ENCODE assay signal across 13 cellular contexts in the genomic region with DNA sequence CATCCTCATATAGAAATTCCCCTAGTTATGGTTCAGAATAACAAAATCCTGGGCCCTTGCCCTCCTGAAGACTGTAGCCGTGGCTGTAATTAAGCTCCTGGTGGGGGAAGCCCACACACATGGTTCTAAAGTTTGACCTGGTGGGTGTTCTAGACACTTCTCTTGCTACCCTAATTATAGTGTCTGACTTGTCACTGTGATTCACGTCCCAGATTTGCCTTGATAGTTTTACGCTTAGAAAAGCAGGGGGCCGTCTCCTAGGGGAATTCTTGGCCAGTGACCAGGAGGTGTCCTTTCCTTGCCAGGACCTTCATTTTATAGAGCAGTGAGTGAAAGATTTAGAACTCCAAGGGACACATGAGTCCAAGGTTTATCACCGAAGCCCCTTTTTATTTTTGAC. TPM values are rescaled to one million over a fixed set of nuclear protein-coding genes. Genes with fewer than 3 reads are reported as not detected.
DNase-seq lines count a peak whose midpoint lies in the region; ATAC-seq and TF ChIP-seq lines count a peak whose summit lies in the region.
"Had no signal": no experiment of that assay in that cellular context is flagged by ENCODE, and none has a peak within 500 bp of the region (broad histone marks: within the 10 kb centered on the region; RNA-seq: fewer than 3 reads in every experiment).

No MANE protein-coding gene starts in this region.

- WGBS in testis, 2 donors, result 41 to 45% methylated on average over 5 of the region's 5 CpGs

- POLR2A ChIA-PET in activated CD4-positive, alpha-beta T cell treated with anti-CD3 and anti-CD28 coated beads for 36 hours (lab: Charles Lee), result interaction anchor here (1.3 kb wide), 1 partner anchor 9 kb away, joined by 3 read pairs; no protein-coding TSS in a partner anchor

- no peak overlapping the region for H3K27ac ChIP-seq in testis

- H3K4me1 Mint-ChIP-seq in activated CD4-positive, alpha-beta T cell treated with anti-CD3 and anti-CD28 coated beads for 36 hours, result peaks cover 3% of the 10 kb centered on the region
- H3K4me1 Mint-ChIP-seq in chondrocyte (ENCODE audit: low read depth), result peaks cover 19% of the 10 kb centered on the region
- H3K4me1 Mint-ChIP-seq in stimulated activated memory B cell treated with anti-CD40 and anti-IgM and Interleukin-4, amounts not matched to agents 10 μg/mL and 1 μg/mL and 100 μg/mL, for 72 hours, result peaks cover 35% of the 10 kb centered on the region

- no peaks in the 10 kb centered on the region for H3K4me1 ChIP-seq in testis
- H3K4me1 ChIP-seq in BE2C, result peaks cover 7% of the 10 kb centered on the region; the same call in 1 of the 2 replicates

- no peaks in the 10 kb centered on the region for H3K9me3 Mint-ChIP-seq in activated CD4-positive, alpha-beta T cell treated with anti-CD3 and anti-CD28 coated beads for 36 hours (ENCODE audit: low read depth)
- no peaks in the 10 kb centered on the region for H3K9me3 Mint-ChIP-seq in chondrocyte (ENCODE audit: low read depth)
- H3K9me3 Mint-ChIP-seq in stimulated activated memory B cell treated with anti-CD40 and anti-IgM and Interleukin-4, amounts not matched to agents 10 μg/mL and 1 μg/mL and 100 μg/mL, for 72 hours, result no peaks in the 10 kb centered on the region
- H3K9me3 Mint-ChIP-seq: activated naive CD4-positive, alpha-beta T cell treated with anti-CD3 and anti-CD28 coated beads, Interleukin-2, amount 50 U/mL, for 24 hours; naive thymus-derived CD8-positive, alpha-beta T cell had no signal

- no peak for ATAC-seq in activated CD4-positive, alpha-beta T cell treated with anti-CD3 and anti-CD28 coated beads for 36 hours
- peak; percentile 20 for ATAC-seq in HG03095 (IDR thresholded peaks at IDR 0.05; ENCODE audit: unreplicated experiment)
- ATAC-seq in stimulated activated memory B cell treated with anti-CD40 and anti-IgM and Interleukin-4, amounts not matched to agents 10 μg/mL and 1 μg/mL and 100 μg/mL, for 72 hours, result peak; percentile 72

- H3K36me3 ChIP-seq in testis (ENCODE audit: low read depth, missing control alignments) (no peaks in the 10 kb centered on the region), BE2C (peaks cover 47% of the 10 kb centered on the region)

- CTCF ChIA-PET in activated CD4-positive, alpha-beta T cell treated with anti-CD3 and anti-CD28 coated beads for 36 hours (lab: Charles Lee), result interaction anchor here (0.8 kb wide), 1 partner anchor 25 kb away, joined by 3 read pairs; no protein-coding TSS in a partner anchor

- no peaks in the 10 kb centered on the region for H3K27me3 Mint-ChIP-seq in activated CD4-positive, alpha-beta T cell treated with anti-CD3 and anti-CD28 coated beads for 36 hours
- H3K27me3 Mint-ChIP-seq in chondrocyte (ENCODE audit: low read depth), result no peaks in the 10 kb centered on the region
- no peaks in the 10 kb centered on the region for H3K27me3 Mint-ChIP-seq in stimulated activated memory B cell treated with anti-CD40 and anti-IgM and Interleukin-4, amounts not matched to agents 10 μg/mL and 1 μg/mL and 100 μg/mL, for 72 hours
- H3K27me3 Mint-ChIP-seq: activated naive CD4-positive, alpha-beta T cell treated with anti-CD3 and anti-CD28 coated beads, Interleukin-2, amount 50 U/mL, for 24 hours; naive thymus-derived CD8-positive, alpha-beta T cell had no signal

- H3K9me3 ChIP-seq in testis (no peaks in the 10 kb centered on the region), BE2C (no peaks in the 10 kb centered on the region)

- H3K4me3 Mint-ChIP-seq in activated CD4-positive, alpha-beta T cell treated with anti-CD3 and anti-CD28 coated beads for 36 hours, result no peak overlapping the region
- no peak overlapping the region for H3K4me3 Mint-ChIP-seq in chondrocyte (ENCODE audit: unreplicated experiment)
- peak overlapping the region; percentile 42 for H3K4me3 Mint-ChIP-seq in stimulated activated memory B cell treated with anti-CD40 and anti-IgM and Interleukin-4, amounts not matched to agents 10 μg/mL and 1 μg/mL and 100 μg/mL, for 72 hours
- H3K4me3 Mint-ChIP-seq: activated naive CD4-positive, alpha-beta T cell treated with anti-CD3 and anti-CD28 coated beads, Interleukin-2, amount 50 U/mL, for 24 hours had no signal

- H3K27me3 ChIP-seq in testis (no peaks in the 10 kb centered on the region), BE2C (no peaks in the 10 kb centered on the region)

- no peak for TF ChIP-seq POLR2A in testis (IDR thresholded peaks at IDR 0.05)

- DNase-seq in activated CD4-positive, alpha-beta T cell treated with anti-CD3 and anti-CD28 coated beads for 36 hours, result no peak
- no peak for DNase-seq in activated CD4-positive, alpha-beta T cell treated with anti-CD3 and anti-CD28 coated beads for 1 hour
- DNase-seq in chondrocyte (ENCODE audit: low spot score), result no peak
- no peak for DNase-seq in testis
- DNase-seq in BE2C, result no peak
- DNase-seq in DMS153 treated with DMSO at 0.1 percent for 48 hours (lab: John Stamatoyannopoulos, UW; ENCODE audit: unreplicated experiment), result no peak
- DNase-seq: GF-D8; IMR-90; naive thymus-derived CD8-positive, alpha-beta T cell; NCI-H2171 had no signal

- H3K27ac Mint-ChIP-seq in activated CD4-positive, alpha-beta T cell treated with anti-CD3 and anti-CD28 coated beads for 36 hours, result peak overlapping the region; percentile 59
- peak overlapping the region; percentile 69 for H3K27ac Mint-ChIP-seq in chondrocyte (ENCODE audit: unreplicated experiment)
- H3K27ac Mint-ChIP-seq in stimulated activated memory B cell treated with anti-CD40 and anti-IgM and Interleukin-4, amounts not matched to agents 10 μg/mL and 1 μg/mL and 100 μg/mL, for 72 hours, result peak overlapping the region; percentile 89
- H3K27ac Mint-ChIP-seq: activated naive CD4-positive, alpha-beta T cell treated with anti-CD3 and anti-CD28 coated beads, Interleukin-2, amount 50 U/mL, for 24 hours had no signal

- H3K4me3 ChIP-seq in testis (no peak overlapping the region), BE2C (ENCODE audit: low read depth, low read length) (no peak overlapping the region)

- peaks cover 50% of the 10 kb centered on the region for H3K36me3 Mint-ChIP-seq in activated CD4-positive, alpha-beta T cell treated with anti-CD3 and anti-CD28 coated beads for 36 hours (ENCODE audit: low read depth)
- H3K36me3 Mint-ChIP-seq in chondrocyte (ENCODE audit: low read depth), result peaks cover 33% of the 10 kb centered on the region
- H3K36me3 Mint-ChIP-seq in stimulated activated memory B cell treated with anti-CD40 and anti-IgM and Interleukin-4, amounts not matched to agents 10 μg/mL and 1 μg/mL and 100 μg/mL, for 72 hours, result peaks cover 46% of the 10 kb centered on the region

- intact Hi-C loops in activated CD4-positive, alpha-beta T cell treated with anti-CD3 and anti-CD28 coated beads for 36 hours (cut with DNase I, micrococcal nuclease), result no loop called here
- intact Hi-C loops in testis (cut with DNase I; ENCODE audit: low total_unique reads), result no loop called here

- TF ChIP-seq CTCF in chondrocyte (IDR thresholded peaks at IDR 0.05) (no peak), testis (IDR thresholded peaks at IDR 0.05) (no peak), BE2C (IDR thresholded peaks at IDR 0.05; ENCODE audit: low read depth, low read length) (no peak)

RNA-seq across cellular contexts. Expression of a gene that starts 8.9 kb away (rescaled TPM):
- total RNA-seq in activated CD4-positive, alpha-beta T cell treated with anti-CD3 and anti-CD28 coated beads for 36 hours, result 10 to 100 TPM; 54.1 to 69.1 TPM
- total RNA-seq in chondrocyte, result 107 to 166 TPM (median 110 TPM) in 3 replicates
- total RNA-seq in testis, result 10 to 100 TPM; 64.8 to 73.9 TPM
- 81.9 TPM for polyA plus RNA-seq in testis (ENCODE audit: insufficient read depth, low read depth, low replicate concordance)
- polyA plus RNA-seq in BE2C (2012; ENCODE audit: insufficient read depth, insufficient read length, low read depth), result 78.9 TPM

RNA-seq across cellular contexts. Expression of a gene that starts 9.8 kb away (rescaled TPM):
- total RNA-seq in activated CD4-positive, alpha-beta T cell treated with anti-CD3 and anti-CD28 coated beads for 36 hours, result 10 to 100 TPM; 12.5 to 14.5 TPM
- 14.0 to 31.8 TPM (median 16.3 TPM) in 3 replicates for total RNA-seq in chondrocyte
- total RNA-seq in testis, result 100 to 1,000 TPM; 227 to 294 TPM
- polyA plus RNA-seq in testis (ENCODE audit: insufficient read depth, low read depth, low replicate concordance), result 784 TPM
- 40.9 TPM for polyA plus RNA-seq in BE2C (2012; ENCODE audit: insufficient read depth, insufficient read length, low read depth)

RNA-seq across cellular contexts. Expression of a gene that starts 29.7 kb away (rescaled TPM):
- 100 to 1,000 TPM; 305 to 406 TPM for total RNA-seq in activated CD4-positive, alpha-beta T cell treated with anti-CD3 and anti-CD28 coated beads for 36 hours
- total RNA-seq in chondrocyte, result 473 to 494 TPM (median 478 TPM) in 3 replicates
- total RNA-seq in testis, result 100 to 1,000 TPM; 220 to 262 TPM
- 297 TPM for polyA plus RNA-seq in testis (ENCODE audit: insufficient read depth, low read depth, low replicate concordance)
- 1,823 TPM for polyA plus RNA-seq in BE2C (2012; ENCODE audit: insufficient read depth, insufficient read length, low read depth)

RNA-seq across cellular contexts. Expression of a gene that starts 36.7 kb away (rescaled TPM):
- under 1 TPM; 0.40 to 0.46 TPM for total RNA-seq in activated CD4-positive, alpha-beta T cell treated with anti-CD3 and anti-CD28 coated beads for 36 hours
- total RNA-seq in chondrocyte (180 to 235 TPM (median 182 TPM) in 3 replicates), testis (10 to 100 TPM; 29.2 to 50.7 TPM)
- polyA plus RNA-seq in testis (ENCODE audit: insufficient read depth, low read depth, low replicate concordance), result 35.9 TPM
- 295 TPM for polyA plus RNA-seq in BE2C (2012; ENCODE audit: insufficient read depth, insufficient read length, low read depth)

RNA-seq across cellular contexts. Expression of a gene that starts 44.9 kb away (rescaled TPM):
- 10 to 100 TPM; 10.6 to 12.7 TPM for total RNA-seq in activated CD4-positive, alpha-beta T cell treated with anti-CD3 and anti-CD28 coated beads for 36 hours
- 1.2 to 1.9 TPM (median 1.3 TPM) in 3 replicates for total RNA-seq in chondrocyte
- total RNA-seq in testis, result 10 to 100 TPM in 1 of 2 donors, 1 to 10 TPM in 1; 5.3 to 13.4 TPM
- polyA plus RNA-seq in testis (ENCODE audit: insufficient read depth, low read depth, low replicate concordance), result 11.5 TPM
- polyA plus RNA-seq in BE2C (2012; ENCODE audit: insufficient read depth, insufficient read length, low read depth), result 9.2 TPM
